2 cellular contexts compared by ENCODE assay signal in genomic region chr5:109826-110225, GRCh38.
A peak's percentile ranks its signal among the peaks of the same experiment; 100 is the strongest.
TF ChIP-seq lines count a peak whose summit lies in the region.

No MANE protein-coding gene starts in this region.

TF ChIP-seq in HepG2, 621 proteins besides CTCF, POLR2A, EP300 and RAD21:
- TF ChIP-seq, protein P1, sequence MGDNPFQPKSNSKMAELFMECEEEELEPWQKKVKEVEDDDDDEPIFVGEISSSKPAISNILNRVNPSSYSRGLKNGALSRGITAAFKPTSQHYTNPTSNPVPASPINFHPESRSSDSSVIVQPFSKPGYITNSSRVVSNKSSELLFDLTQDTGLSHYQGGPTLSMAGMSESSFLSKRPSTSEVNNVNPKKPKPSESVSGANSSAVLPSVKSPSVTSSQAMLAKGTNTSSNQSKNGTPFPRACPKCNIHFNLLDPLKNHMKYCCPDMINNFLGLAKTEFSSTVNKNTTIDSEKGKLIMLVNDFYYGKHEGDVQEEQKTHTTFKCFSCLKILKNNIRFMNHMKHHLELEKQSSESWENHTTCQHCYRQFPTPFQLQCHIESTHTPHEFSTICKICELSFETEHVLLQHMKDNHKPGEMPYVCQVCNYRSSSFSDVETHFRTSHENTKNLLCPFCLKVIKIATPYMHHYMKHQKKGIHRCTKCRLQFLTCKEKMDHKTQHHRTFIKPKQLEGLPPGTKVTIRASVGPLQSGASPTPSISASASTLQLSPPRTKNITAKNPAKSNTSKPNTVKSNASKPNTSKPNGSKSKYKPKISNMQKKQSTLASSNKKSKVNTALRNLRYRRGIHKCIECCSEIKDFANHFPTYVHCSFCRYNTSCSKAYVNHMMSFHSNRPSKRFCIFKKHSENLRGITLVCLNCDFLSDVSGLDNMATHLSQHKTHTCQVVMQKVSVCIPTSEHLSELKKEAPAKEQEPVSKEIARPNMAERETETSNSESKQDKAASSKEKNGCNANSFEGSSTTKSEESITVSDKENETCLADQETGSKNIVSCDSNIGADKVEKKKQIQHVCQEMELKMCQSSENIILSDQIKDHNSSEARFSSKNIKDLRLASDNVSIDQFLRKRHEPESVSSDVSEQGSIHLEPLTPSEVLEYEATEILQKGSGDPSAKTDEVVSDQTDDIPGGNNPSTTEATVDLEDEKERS (CRISPR knock-in tag; IDR thresholded peaks at IDR 0.05) = no peak
- peak; percentile 98 for TF ChIP-seq MNT (IDR thresholded peaks at IDR 0.05)

TF ChIP-seq in H1, 55 proteins besides CTCF, POLR2A, EP300 and RAD21:
- TF ChIP-seq JUND (IDR thresholded peaks at IDR 0.05; ENCODE audit: low read length) = no peak
- no peak for TF ChIP-seq MAFK (IDR thresholded peaks at IDR 0.05; ENCODE audit: low read depth, low read length)
- no peak for TF ChIP-seq BCL11A (IDR thresholded peaks at IDR 0.05; ENCODE audit: low read depth in 2 of 2, low read length in 2 of 2)
- no peak for TF ChIP-seq RBBP5 (IDR thresholded peaks at IDR 0.05; ENCODE audit: borderline replicate concordance, low read depth, low read length)
- no peak for TF ChIP-seq POLR2AphosphoS5 (IDR thresholded peaks at IDR 0.05; ENCODE audit: low read depth, low read length)
- no peak for TF ChIP-seq FOSL1 (IDR thresholded peaks at IDR 0.05; ENCODE audit: insufficient read depth, low read depth, low read length)
- TF ChIP-seq RFX5 (IDR thresholded peaks at IDR 0.05; ENCODE audit: borderline replicate concordance, low read depth, low read length) = no peak
- TF ChIP-seq KDM4A (IDR thresholded peaks at IDR 0.05; ENCODE audit: low read depth, low read length, severe bottlenecking) = no peak
- TF ChIP-seq TAF7 (optimal IDR thresholded peaks at IDR 0.05; ENCODE audit: borderline replicate concordance, low read depth, low read length) = no peak
- no peak for TF ChIP-seq NANOG (IDR thresholded peaks at IDR 0.05; ENCODE audit: insufficient read depth, low read depth, low read length, poor library complexity, severe bottlenecking)
- no peak for TF ChIP-seq PHF8 (conservative IDR thresholded peaks at IDR 0.05; ENCODE audit: low read depth, low read length)
- TF ChIP-seq SP4 (IDR thresholded peaks at IDR 0.05; ENCODE audit: low read length) = no peak
- TF ChIP-seq JUN (IDR thresholded peaks at IDR 0.05; ENCODE audit: low read depth, low read length) = no peak
- TF ChIP-seq RNF2 (IDR thresholded peaks at IDR 0.05; ENCODE audit: borderline replicate concordance, low read depth, low read length, missing control alignments, poor library complexity, severe bottlenecking) = no peak
TF ChIP-seq in H1: peak in this region for 0.
